8 cellular contexts compared by ENCODE assay signal in the genomic region with DNA sequence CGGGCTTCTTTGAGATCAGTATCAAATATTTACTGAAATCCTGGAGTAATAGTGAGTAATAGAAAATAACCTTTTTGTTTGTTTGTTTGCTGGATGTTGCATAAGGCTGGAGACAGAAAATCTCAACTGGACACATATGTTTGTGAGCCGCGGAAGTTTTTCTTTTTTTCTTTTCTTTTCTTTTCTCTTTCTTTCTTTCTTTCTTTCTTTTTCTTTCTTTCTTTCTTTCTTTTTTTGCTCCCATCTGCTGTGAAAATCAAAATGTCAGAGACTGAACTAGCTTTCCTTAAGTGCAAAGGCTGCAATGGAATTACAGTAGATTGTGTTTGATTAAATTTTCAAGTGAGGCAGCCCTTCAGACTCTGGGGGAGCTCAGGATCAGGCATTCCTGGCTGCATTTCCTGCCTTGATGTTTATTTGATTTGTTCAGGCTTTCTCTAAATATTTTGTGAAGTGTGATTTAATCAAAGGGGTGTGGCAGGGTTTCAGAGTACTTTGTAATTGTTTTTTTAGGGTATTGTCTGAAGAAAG. TPM values are rescaled to one million over a fixed set of nuclear protein-coding genes. Genes with fewer than 3 reads are reported as not detected.
A peak's percentile ranks its signal among the peaks of the same experiment; 100 is the strongest.
DNase-seq lines count a peak whose midpoint lies in the region; ATAC-seq and TF ChIP-seq lines count a peak whose summit lies in the region.

No MANE protein-coding gene starts in this region.

- no peak for TF ChIP-seq CTCF in GM12875 (IDR thresholded peaks at IDR 0.05; ENCODE audit: borderline replicate concordance, insufficient read depth, low read depth, low read length)
- TF ChIP-seq CTCF in RWPE2 (IDR thresholded peaks at IDR 0.05; ENCODE audit: poor library complexity, severe bottlenecking), result no peak
- TF ChIP-seq CTCF in esophagus squamous epithelium (IDR thresholded peaks at IDR 0.05), result no peak
- TF ChIP-seq CTCF in psoas muscle (IDR thresholded peaks at IDR 0.05), result no peak

- H3K36me3 ChIP-seq in RWPE2 (ENCODE audit: low read depth), result no peaks in the 10 kb centered on the region
- H3K36me3 ChIP-seq in esophagus squamous epithelium, result no peaks in the 10 kb centered on the region
- no peaks in the 10 kb centered on the region for H3K36me3 ChIP-seq in psoas muscle (ENCODE audit: insufficient read depth in 1 of 2, low read depth in 1 of 2)

- H3K4me3 ChIP-seq in GM12875 (ENCODE audit: low read depth, low read length) (peak overlapping the region; percentile 86), RWPE2 (ENCODE audit: severe bottlenecking) (peak overlapping the region; percentile 46), esophagus squamous epithelium (peak overlapping the region; percentile 45 to 79 (median 64)), psoas muscle (peak overlapping the region; percentile 92)

- DNase-seq in RWPE2 (ENCODE audit: low spot score) (no peak), esophagus squamous epithelium (lab: John Stamatoyannopoulos, UW) (no peak), psoas muscle (no peak), mucosa of gallbladder (ENCODE audit: low spot score) (no peak), left colon (no peak), D341Med (ENCODE audit: low spot score) (no peak), SK-N-DZ (ENCODE audit: low spot score) (no peak)

- WGBS in esophagus squamous epithelium, 2 donors, result 23 to 25% methylated on average over 3 of the region's 3 CpGs
- WGBS in psoas muscle, 3 donors, result 33 to 38% (median 36%) methylated on average over 3 of the region's 3 CpGs

- ATAC-seq in RWPE2 (ENCODE audit: low read depth) (no peak), psoas muscle (no peak), left colon (no peak)

- H3K27me3 ChIP-seq in RWPE2 (ENCODE audit: insufficient read depth, poor library complexity, severe bottlenecking), result no peaks in the 10 kb centered on the region
- H3K27me3 ChIP-seq in esophagus squamous epithelium, result peaks cover 0 to 7% (median 0%) of the 10 kb centered on the region in 4 donors
- H3K27me3 ChIP-seq in psoas muscle (ENCODE audit: insufficient read depth in 3 of 3, low read length in 2 of 3), result no peaks in the 10 kb centered on the region

- no peak overlapping the region for H3K27ac ChIP-seq in RWPE2 (ENCODE audit: poor library complexity, severe bottlenecking)
- peak overlapping the region; percentile 57 to 80 (median 73) for H3K27ac ChIP-seq in esophagus squamous epithelium
- H3K27ac ChIP-seq in psoas muscle, result peak overlapping the region; percentile 54

- H3K4me1 ChIP-seq in RWPE2 (ENCODE audit: insufficient read depth, poor library complexity, severe bottlenecking), result no peaks in the 10 kb centered on the region
- H3K4me1 ChIP-seq in esophagus squamous epithelium, result peaks cover 0 to 20% (median 5%) of the 10 kb centered on the region in 3 donors
- H3K4me1 ChIP-seq in psoas muscle, result peaks cover 8% of the 10 kb centered on the region

- intact Hi-C loops in esophagus squamous epithelium (cut with DNase I) (no loop called here), psoas muscle (cut with DNase I) (no loop called here), left colon (cut with DNase I, micrococcal nuclease) (loop anchor here in 1 of 2 donors (10.0 kb wide), 1 partner anchor 123 kb away; no protein-coding TSS in a partner anchor)

- H3K9me3 ChIP-seq in RWPE2 (ENCODE audit: severe bottlenecking), result no peaks in the 10 kb centered on the region
- H3K9me3 ChIP-seq in esophagus squamous epithelium, result no peaks in the 10 kb centered on the region
- no peaks in the 10 kb centered on the region for H3K9me3 ChIP-seq in psoas muscle

- no peak for TF ChIP-seq POLR2A in esophagus squamous epithelium (IDR thresholded peaks at IDR 0.05)

RNA-seq across cellular contexts. Expression of gene FRY, which starts 0.3 kb away (rescaled TPM):
- total RNA-seq in esophagus squamous epithelium, result 10 to 100 TPM in 3 of 4 donors, 1 to 10 TPM in 1; 5.8 to 17.4 (median 12.0) TPM
- total RNA-seq in psoas muscle, result 10 to 100 TPM; 24.0 to 56.9 (median 36.7) TPM
- 10 to 100 TPM in 1 of 3 donors, 1 to 10 TPM in 2; 7.1 to 12.0 (median 9.1) TPM for polyA plus RNA-seq in psoas muscle
- 112 TPM for total RNA-seq in mucosa of gallbladder
- total RNA-seq in left colon, result 10 to 100 TPM; 10.3 to 13.7 TPM
- polyA plus RNA-seq in SK-N-DZ (2014; cell fraction: cytosol; rRNA removed), result 3.9 and 5.1 TPM in 2 replicates
- 8.1 and 10.5 TPM in 2 replicates for polyA plus RNA-seq in SK-N-DZ (2014; cell fraction: nucleus; rRNA removed)
